ENCODE assay signal across 8 cellular contexts in genomic region chr9:37753489-37754190, GRCh38.
DNase-seq lines count a peak whose midpoint lies in the region; ATAC-seq and TF ChIP-seq lines count a peak whose summit lies in the region.

A gene with protein sequence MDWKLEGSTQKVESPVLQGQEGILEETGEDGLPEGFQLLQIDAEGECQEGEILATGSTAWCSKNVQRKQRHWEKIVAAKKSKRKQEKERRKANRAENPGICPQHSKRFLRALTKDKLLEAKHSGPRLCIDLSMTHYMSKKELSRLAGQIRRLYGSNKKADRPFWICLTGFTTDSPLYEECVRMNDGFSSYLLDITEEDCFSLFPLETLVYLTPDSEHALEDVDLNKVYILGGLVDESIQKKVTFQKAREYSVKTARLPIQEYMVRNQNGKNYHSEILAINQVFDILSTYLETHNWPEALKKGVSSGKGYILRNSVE (plus strand): TSS chr9:37753805. CDS start chr9:37761932, 8,127 bp downstream.

- peak within 1 kb of the TSS; percentile 50 for H3K27ac ChIP-seq in 22Rv1

- TF ChIP-seq CTCF in 22Rv1 (IDR thresholded peaks at IDR 0.05) (no peak), choroid plexus epithelial cell (conservative IDR thresholded peaks at IDR 0.05; ENCODE audit: low read depth, low read length) (no peak)

- peak within 1 kb of the TSS; percentile 70 for H3K4me3 ChIP-seq in choroid plexus epithelial cell (ENCODE audit: low read depth, low read length)

- DNase-seq in NCI-H2227 (lab: John Stamatoyannopoulos, UW; ENCODE audit: unreplicated experiment) (peak; percentile 85), choroid plexus epithelial cell (ENCODE audit: low read depth) (peak; percentile 74), kidney tubule cell (ENCODE audit: low spot score) (peak; percentile 72)
- DNase-seq in activated CD4-positive, alpha-beta T cell treated with anti-CD3 and anti-CD28 coated beads for 24 hours (ENCODE audit: low read depth in 2 of 2): peak; percentile 65 to 67
- DNase-seq in stimulated activated CD4-positive, alpha-beta T cell treated with anti-CD3 and anti-CD28 coated beads, Interleukin-1b, Interleukin-23, amount 100 ng/mL, for 24 hours (ENCODE audit: low read depth in 4 of 4, low spot score in 1 of 4): peak; percentile 41 to 73 (median 60)

- ATAC-seq in GM18511 (IDR thresholded peaks at IDR 0.05; ENCODE audit: unreplicated experiment) (peak; percentile 93), HG03045 (IDR thresholded peaks at IDR 0.05; ENCODE audit: unreplicated experiment) (peak; percentile 91)

Comparison
In these comparisons a context has a peak if more than half of its experiments do, and no peak if none do; other contexts are left out.
1. Peak in every context shown above with its lines: DNase-seq, ATAC-seq, H3K4me3 ChIP-seq and H3K27ac ChIP-seq.